20 cellular contexts compared by ENCODE assay signal in genomic region chr12:127400231-127400630, GRCh38.
"Had no signal": no experiment of that assay in that cellular context is flagged by ENCODE, and none has a peak within 500 bp of the region (broad histone marks: within the 10 kb centered on the region; RNA-seq: fewer than 3 reads in every experiment).

No MANE protein-coding gene starts in this region.

- H3K4me2 ChIP-seq: hepatocyte had no signal

- H3K79me2 ChIP-seq: hepatocyte had no signal

- H3K27ac Mint-ChIP-seq: activated naive CD4-positive, alpha-beta T cell treated with anti-CD3 and anti-CD28 coated beads, Interleukin-2, amount 10 ng/mL, durations not matched to agents 7 days and 5 days; activated T-cell treated with anti-CD3 and anti-CD28 coated beads, Interleukin-2, amount 50 U/mL, for 24 hours; nephron progenitor cell had no signal

- H2AFZ ChIP-seq: hepatocyte had no signal

- H3K4me1 Mint-ChIP-seq: activated naive CD4-positive, alpha-beta T cell treated with anti-CD3 and anti-CD28 coated beads, Interleukin-2, amount 10 ng/mL, durations not matched to agents 7 days and 5 days had no signal

- H3K9me3 Mint-ChIP-seq: activated naive CD4-positive, alpha-beta T cell treated with anti-CD3 and anti-CD28 coated beads, Interleukin-2, amount 10 ng/mL, durations not matched to agents 7 days and 5 days; activated T-cell treated with anti-CD3 and anti-CD28 coated beads, Interleukin-2, amount 50 U/mL, for 24 hours; nephron progenitor cell had no signal

- H3K4me3 Mint-ChIP-seq: activated naive CD4-positive, alpha-beta T cell treated with anti-CD3 and anti-CD28 coated beads, Interleukin-2, amount 10 ng/mL, durations not matched to agents 7 days and 5 days; activated T-cell treated with anti-CD3 and anti-CD28 coated beads, Interleukin-2, amount 50 U/mL, for 24 hours; nephron progenitor cell had no signal

- ATAC-seq: psoas muscle, sciatic nerve, upper lobe of right lung had no signal

- H3K4me3 ChIP-seq: ascending aorta, cardiac muscle cell, dorsolateral prefrontal cortex, hepatocyte, left ventricle myocardium inferior, psoas muscle, spleen, stomach, thoracic aorta, upper lobe of right lung had no signal

- H3K27ac ChIP-seq: ascending aorta, cardiac muscle cell, dorsolateral prefrontal cortex, hepatocyte, left ventricle myocardium inferior, psoas muscle, spleen, stomach, thoracic aorta, upper lobe of right lung, VCaP had no signal

- H3K36me3 Mint-ChIP-seq: activated naive CD4-positive, alpha-beta T cell treated with anti-CD3 and anti-CD28 coated beads, Interleukin-2, amount 10 ng/mL, durations not matched to agents 7 days and 5 days had no signal

- H3K36me3 ChIP-seq: ascending aorta, cardiac muscle cell, left ventricle myocardium inferior, spleen, stomach, thoracic aorta, upper lobe of right lung had no signal

- H3K9me3 ChIP-seq: ascending aorta, psoas muscle, spleen, stomach, thoracic aorta, upper lobe of right lung had no signal

- H3K27me3 ChIP-seq: ascending aorta, cardiac muscle cell, hepatocyte, spleen, upper lobe of right lung had no signal

- DNase-seq: activated CD4-positive, alpha-beta T cell treated with anti-CD3 and anti-CD28 coated beads, Interleukin-2, amount 50 U/mL, for 48 hours; activated naive CD4-positive, alpha-beta T cell treated with anti-CD3 and anti-CD28 coated beads, Interleukin-2, amount 10 ng/mL, durations not matched to agents 7 days and 5 days; activated T-cell treated with anti-CD3 and anti-CD28 coated beads, Interleukin-2, amount 50 U/mL, for 24 hours; dorsolateral prefrontal cortex; erythroblast; kidney; left ventricle myocardium inferior; nephron progenitor cell; psoas muscle; spleen; stimulated activated CD4-positive, alpha-beta T cell treated with anti-CD3 and anti-CD28 coated beads, Interleukin-1b, Interleukin-23, amount 100 ng/mL, for 48 hours; stomach; T-helper 9 cell; upper lobe of right lung had no signal

- H3K4me1 ChIP-seq: ascending aorta, left ventricle myocardium inferior, psoas muscle, spleen, stomach, upper lobe of right lung had no signal
